In the genomic region with DNA sequence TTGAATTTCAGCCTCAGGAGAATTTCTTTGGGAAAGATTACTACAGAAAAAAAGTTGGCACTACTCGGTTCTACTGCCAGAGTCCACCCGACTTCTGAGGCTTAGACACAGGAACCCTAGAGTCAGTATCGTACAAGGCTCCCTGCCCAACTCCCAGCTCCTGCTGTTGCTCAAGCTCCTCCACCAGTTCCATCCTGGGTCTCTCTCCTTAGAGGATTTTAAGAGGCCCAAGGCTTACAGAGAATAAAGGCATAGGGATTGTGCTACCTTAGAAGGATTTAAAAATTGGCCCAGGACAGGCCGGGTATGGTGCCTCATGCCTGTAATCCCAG, we compare ENCODE assay signal across 11 cellular contexts. TPM values are rescaled to one million over a fixed set of nuclear protein-coding genes. Genes with fewer than 3 reads are reported as not detected.
DNase-seq lines count a peak whose midpoint lies in the region; ATAC-seq, FAIRE-seq and TF ChIP-seq lines count a peak whose summit lies in the region.
"Had no signal": no experiment of that assay in that cellular context is flagged by ENCODE, and none has a peak within 500 bp of the region (broad histone marks: within the 10 kb centered on the region; RNA-seq: fewer than 3 reads in every experiment).

No MANE protein-coding gene starts in this region.

- TF ChIP-seq POLR2A in testis (IDR thresholded peaks at IDR 0.05) = no peak

- peak; percentile 7 for ATAC-seq in HG02759 (IDR thresholded peaks at IDR 0.05; ENCODE audit: unreplicated experiment)

- no peak for TF ChIP-seq CTCF in CD14-positive monocyte (IDR thresholded peaks at IDR 0.05)
- TF ChIP-seq CTCF in astrocyte (IDR thresholded peaks at IDR 0.05; ENCODE audit: insufficient read depth, low read depth, low read length) = no peak
- no peak for TF ChIP-seq CTCF in nephron (IDR thresholded peaks at IDR 0.05; ENCODE audit: unreplicated experiment in 3 of 3)
- TF ChIP-seq CTCF in progenitor cell of endocrine pancreas (IDR thresholded peaks at IDR 0.05; ENCODE audit: unreplicated experiment) = no peak
- no peak for TF ChIP-seq CTCF in testis (IDR thresholded peaks at IDR 0.05)

- H3K4me1 Mint-ChIP-seq in CD14-positive monocyte (peaks cover 26% of the 10 kb centered on the region), astrocyte (ENCODE audit: low read depth, unreplicated experiment) (peaks cover 14% of the 10 kb centered on the region), nephron (peaks cover 30% of the 10 kb centered on the region), progenitor cell of endocrine pancreas (ENCODE audit: low read depth) (peaks cover 3% of the 10 kb centered on the region)

- H2AFZ ChIP-seq in astrocyte (ENCODE audit: low read depth, low read length) = no peak overlapping the region

- H3K36me3 ChIP-seq in astrocyte (ENCODE audit: insufficient read depth, low read length) = no peaks in the 10 kb centered on the region
- H3K36me3 ChIP-seq in testis (ENCODE audit: low read depth, missing control alignments) = no peaks in the 10 kb centered on the region
- H3K36me3 ChIP-seq: brain microvascular endothelial cell had no signal

- H3K27me3 ChIP-seq in astrocyte (ENCODE audit: insufficient read depth, low read length) (no peaks in the 10 kb centered on the region), testis (no peaks in the 10 kb centered on the region)
- H3K27me3 ChIP-seq: brain microvascular endothelial cell had no signal

- H3K4me3 Mint-ChIP-seq in CD14-positive monocyte (peak overlapping the region; percentile 37 to 90), astrocyte (ENCODE audit: unreplicated experiment) (no peak overlapping the region), nephron (no peak overlapping the region), progenitor cell of endocrine pancreas (ENCODE audit: low read depth) (no peak overlapping the region)

- no peaks in the 10 kb centered on the region for H3K9me3 Mint-ChIP-seq in CD14-positive monocyte
- H3K9me3 Mint-ChIP-seq in astrocyte (ENCODE audit: unreplicated experiment) = no peaks in the 10 kb centered on the region
- no peaks in the 10 kb centered on the region for H3K9me3 Mint-ChIP-seq in nephron
- H3K9me3 Mint-ChIP-seq in progenitor cell of endocrine pancreas (ENCODE audit: low read depth) = no peaks in the 10 kb centered on the region

- WGBS in testis, 2 donors = 78 to 91% methylated on average over 4 of the region's 4 CpGs

- no peak overlapping the region for H3K27ac ChIP-seq in astrocyte (ENCODE audit: low read depth, low read length)
- H3K27ac ChIP-seq in testis = peak overlapping the region in 1 of 2 donors; percentile 78

- H3K4me1 ChIP-seq in astrocyte (ENCODE audit: insufficient read depth, low read length) (peaks cover 14% of the 10 kb centered on the region), testis (peaks cover 7% of the 10 kb centered on the region)

- intact Hi-C loops in CD14-positive monocyte (cut with micrococcal nuclease) (no loop called here), testis (cut with DNase I; ENCODE audit: low total_unique reads) (no loop called here)

- FAIRE-seq in astrocyte (lab: Jason Lieb, UNC) = no peak

- H3K36me3 Mint-ChIP-seq in CD14-positive monocyte (no peaks in the 10 kb centered on the region), astrocyte (ENCODE audit: low read depth, unreplicated experiment) (no peaks in the 10 kb centered on the region), nephron (ENCODE audit: low read depth) (no peaks in the 10 kb centered on the region), progenitor cell of endocrine pancreas (ENCODE audit: insufficient read depth) (no peaks in the 10 kb centered on the region)

- H3K4me3 ChIP-seq in astrocyte (ENCODE audit: insufficient read depth, low read depth, low read length) (no peak overlapping the region), testis (no peak overlapping the region)

- no peak overlapping the region for H3K4me2 ChIP-seq in astrocyte (ENCODE audit: low read length)

- peak overlapping the region; percentile 4 to 96 (median 89) for H3K27ac Mint-ChIP-seq in CD14-positive monocyte
- H3K27ac Mint-ChIP-seq in astrocyte (ENCODE audit: unreplicated experiment) = peak overlapping the region; percentile 18
- H3K27ac Mint-ChIP-seq in nephron = peak overlapping the region; percentile 84 to 96 (median 92)
- no peak overlapping the region for H3K27ac Mint-ChIP-seq in progenitor cell of endocrine pancreas

- no peaks in the 10 kb centered on the region for H3K9me3 ChIP-seq in astrocyte (ENCODE audit: insufficient read depth, low read depth, low read length)
- no peaks in the 10 kb centered on the region for H3K9me3 ChIP-seq in testis

- H4K20me1 ChIP-seq in astrocyte (ENCODE audit: insufficient read depth, low read length) = no peaks in the 10 kb centered on the region

- H3K79me2 ChIP-seq in astrocyte (ENCODE audit: insufficient read depth, low read length) = no peaks in the 10 kb centered on the region

- no peak overlapping the region for H3K9ac ChIP-seq in astrocyte (ENCODE audit: low read length)

- no peaks in the 10 kb centered on the region for H3K27me3 Mint-ChIP-seq in CD14-positive monocyte (ENCODE audit: low read depth in 3 of 3)
- H3K27me3 Mint-ChIP-seq in astrocyte (ENCODE audit: low read depth, unreplicated experiment) = no peaks in the 10 kb centered on the region
- no peaks in the 10 kb centered on the region for H3K27me3 Mint-ChIP-seq in nephron (ENCODE audit: low read depth)
- no peaks in the 10 kb centered on the region for H3K27me3 Mint-ChIP-seq in progenitor cell of endocrine pancreas

- no peak for DNase-seq in CD14-positive monocyte (ENCODE audit: low spot score)
- DNase-seq in astrocyte (ENCODE audit: low read depth) = no peak
- no peak for DNase-seq in NCI-H2171 treated with DMSO at 0.1 percent for 48 hours (lab: John Stamatoyannopoulos, UW)
- DNase-seq in SHP77 treated with DMSO at 0.1 percent for 48 hours (lab: John Stamatoyannopoulos, UW) = no peak
- DNase-seq in progenitor cell of endocrine pancreas (ENCODE audit: low spot score, unreplicated experiment) = no peak
- DNase-seq in testis = no peak
- DNase-seq: brain microvascular endothelial cell; SHP77; stimulated activated CD4-positive, alpha-beta T cell treated with anti-CD3 and anti-CD28 coated beads, Interleukin-1b, Interleukin-23, amount 100 ng/mL, for 48 hours had no signal

RNA-seq across cellular contexts. Expression of a gene that starts 29.0 kb away (rescaled TPM):
- polyA plus RNA-seq in CD14-positive monocyte (10 to 100 TPM; 53.4 to 55.2 TPM), testis (ENCODE audit: insufficient read depth, low read depth, low replicate concordance) (27.6 TPM)
- total RNA-seq in astrocyte (59.8 and 73.2 TPM in 2 replicates), progenitor cell of endocrine pancreas (66.6 and 68.9 TPM in 2 replicates), testis (10 to 100 TPM; 17.5 to 22.7 TPM)

Comparison
In these comparisons a context has a peak if more than half of its experiments do, and no peak if none do; other contexts are left out.
1. H3K4me3 Mint-ChIP-seq: peak in CD14-positive monocyte (2 of 2); none in astrocyte (single experiment), nephron (0 of 3) and progenitor cell of endocrine pancreas (single experiment).